17 cellular contexts compared by ENCODE assay signal in genomic region chr13:53238241-53238640, GRCh38.
DNase-seq lines count a peak whose midpoint lies in the region; ATAC-seq lines count a peak whose summit lies in the region.
"Had no signal": no experiment of that assay in that cellular context is flagged by ENCODE, and none has a peak within 500 bp of the region (broad histone marks: within the 10 kb centered on the region; RNA-seq: fewer than 3 reads in every experiment).

No MANE protein-coding gene starts in this region.

- peak; percentile 45 for DNase-seq in DMS153 (lab: John Stamatoyannopoulos, UW)
- peak; percentile 10 for DNase-seq in NCI-H1105 treated with DMSO at 0.1 percent for 48 hours (lab: John Stamatoyannopoulos, UW)
- peak; percentile 82 for DNase-seq in NCI-H69 (lab: John Stamatoyannopoulos, UW)
- peak; percentile 14 for DNase-seq in iPS-NIHi11 (ENCODE audit: low spot score)
- no peak for DNase-seq in inferior parietal cortex (ENCODE audit: extremely low spot score)
- DNase-seq in dermis blood vessel endothelial cell, result no peak
- no peak for DNase-seq in SKM-1 treated with dmso at 0.1 percent for 144 hours (lab: John Stamatoyannopoulos, UW; ENCODE audit: unreplicated experiment)
- DNase-seq: activated naive CD4-positive, alpha-beta T cell; activated T-cell treated with anti-CD3 and anti-CD28 coated beads for 4 hours; aorta; CD8-positive, alpha-beta T cell; head of caudate nucleus; mammary epithelial cell; naive B cell; NCI-H774 had no signal

- no peak for ATAC-seq in HG02798 (IDR thresholded peaks at IDR 0.05; ENCODE audit: poor library complexity, unreplicated experiment)
- ATAC-seq: CD8-positive, alpha-beta T cell; K562 had no signal

Comparison
In these comparisons a context has a peak if more than half of its experiments do, and no peak if none do; other contexts are left out.
1. DNase-seq: peak in DMS153 (single experiment), NCI-H1105 treated with DMSO at 0.1 percent for 48 hours (single experiment), NCI-H69 (single experiment) and iPS-NIHi11 (single experiment); none in inferior parietal cortex (single experiment), dermis blood vessel endothelial cell (single experiment) and SKM-1 treated with dmso at 0.1 percent for 144 hours (single experiment).